In genomic region chr5:78706825-78707224, GRCh38 we compare ENCODE assay signal across 18 cellular contexts. TPM values are rescaled to one million over a fixed set of nuclear protein-coding genes. Genes with fewer than 3 reads are reported as not detected.
DNase-seq lines count a peak whose midpoint lies in the region; ATAC-seq and TF ChIP-seq lines count a peak whose summit lies in the region.
"Had no signal": no experiment of that assay in that cellular context is flagged by ENCODE, and none has a peak within 500 bp of the region (broad histone marks: within the 10 kb centered on the region; RNA-seq: fewer than 3 reads in every experiment).

No MANE protein-coding gene starts in this region.

- H3K27me3 ChIP-seq in SJSA1 (replicated peaks) = no peaks in the 10 kb centered on the region
- H3K27me3 ChIP-seq in esophagus muscularis mucosa = no peaks in the 10 kb centered on the region

- no peaks in the 10 kb centered on the region for H3K9me3 ChIP-seq in SJSA1 (replicated peaks)
- H3K9me3 ChIP-seq in esophagus muscularis mucosa = no peaks in the 10 kb centered on the region

- intact Hi-C loops in posterior cingulate gyrus (cut with DNase I) (no loop called here), esophagus muscularis mucosa (cut with DNase I) (no loop called here)

- DNase-seq in EH (ENCODE audit: low read depth) = peak; percentile 61
- DNase-seq in SJSA1 (ENCODE audit: low read depth in 1 of 2, low spot score in 2 of 2) = peak in 1 of 2 experiments; percentile 59
- DNase-seq in dermis blood vessel endothelial cell = peak; percentile 15
- peak; percentile 25 for DNase-seq in kidney glomerular epithelial cell (lab: John Stamatoyannopoulos, UW)
- DNase-seq in stimulated activated naive CD8-positive, alpha-beta T cell treated with anti-CD3 and anti-CD28 coated beads, Interleukin-15, Interleukin-2, amounts not matched to agents 100 U/mL and 50 U/mL, for 24 hours = no peak
- no peak for DNase-seq in posterior cingulate gyrus
- DNase-seq in NCI-H1092 (lab: John Stamatoyannopoulos, UW) = no peak
- DNase-seq in esophagus muscularis mucosa (ENCODE audit: extremely low spot score) = no peak
- DNase-seq: CD4-positive, alpha-beta T cell; DMS79 treated with DMSO at 0.1 percent for 48 hours; H9; KBM-7; NCI-H1092 treated with DMSO at 0.1 percent for 48 hours; NCI-H1694; NCI-H2107; NCI-H345; NCI-H69 had no signal

- TF ChIP-seq EP300 in esophagus muscularis mucosa (IDR thresholded peaks at IDR 0.05) = no peak

- H3K4me3 ChIP-seq in SJSA1 (no peak overlapping the region), esophagus muscularis mucosa (no peak overlapping the region)

- no peak for TF ChIP-seq POLR2A in esophagus muscularis mucosa (IDR thresholded peaks at IDR 0.05; ENCODE audit: low read depth)

- peak overlapping the region; percentile 71 for H3K27ac ChIP-seq in SJSA1
- no peak overlapping the region for H3K27ac ChIP-seq in esophagus muscularis mucosa (replicated peaks in 1 of 4)
- H3K27ac ChIP-seq: RWPE1 had no signal

- WGBS in esophagus muscularis mucosa = 49% methylated on average over 3 of the region's 3 CpGs

- no peaks in the 10 kb centered on the region for H3K36me3 ChIP-seq in SJSA1
- H3K36me3 ChIP-seq in esophagus muscularis mucosa = no peaks in the 10 kb centered on the region

- no peak for TF ChIP-seq CTCF in esophagus muscularis mucosa (IDR thresholded peaks at IDR 0.05)

- no peak for ATAC-seq in stimulated activated naive CD8-positive, alpha-beta T cell treated with anti-CD3 and anti-CD28 coated beads, Interleukin-15, Interleukin-2, amounts not matched to agents 100 U/mL and 50 U/mL, for 24 hours

- H3K4me1 ChIP-seq in SJSA1 (replicated peaks) (peaks cover 16% of the 10 kb centered on the region), esophagus muscularis mucosa (no peaks in the 10 kb centered on the region)

RNA-seq across cellular contexts. Expression of gene LHFPL2, which starts 58.3 kb away (rescaled TPM):
- 19.3 and 45.7 TPM in 2 replicates for total RNA-seq in SJSA1 (2014; rRNA removed; shearing (Covaris generic))
- total RNA-seq in dermis blood vessel endothelial cell = 64.1 and 67.7 TPM in 2 replicates
- 10 to 100 TPM; 24.1 to 40.9 (median 28.1) TPM for total RNA-seq in esophagus muscularis mucosa

Comparison
In these comparisons a context has a peak if more than half of its experiments do, and no peak if none do; other contexts are left out.
1. DNase-seq: peak in EH (single experiment), dermis blood vessel endothelial cell (single experiment) and kidney glomerular epithelial cell (single experiment); none in stimulated activated naive CD8-positive, alpha-beta T cell treated with anti-CD3 and anti-CD28 coated beads, Interleukin-15, Interleukin-2, amounts not matched to agents 100 U/mL and 50 U/mL, for 24 hours (single experiment), posterior cingulate gyrus (0 of 10), NCI-H1092 (single experiment) and esophagus muscularis mucosa (single experiment).